ENCODE assay signal across 1 cellular context in genomic region chr1:51675177-51675780, GRCh38.
TF ChIP-seq lines count a peak whose summit lies in the region.

No MANE protein-coding gene starts in this region.

TF ChIP-seq in HEK293, 187 proteins besides CTCF, POLR2A, EP300 and RAD21 (continued from another document and continues in another):
- TF ChIP-seq, protein P1, sequence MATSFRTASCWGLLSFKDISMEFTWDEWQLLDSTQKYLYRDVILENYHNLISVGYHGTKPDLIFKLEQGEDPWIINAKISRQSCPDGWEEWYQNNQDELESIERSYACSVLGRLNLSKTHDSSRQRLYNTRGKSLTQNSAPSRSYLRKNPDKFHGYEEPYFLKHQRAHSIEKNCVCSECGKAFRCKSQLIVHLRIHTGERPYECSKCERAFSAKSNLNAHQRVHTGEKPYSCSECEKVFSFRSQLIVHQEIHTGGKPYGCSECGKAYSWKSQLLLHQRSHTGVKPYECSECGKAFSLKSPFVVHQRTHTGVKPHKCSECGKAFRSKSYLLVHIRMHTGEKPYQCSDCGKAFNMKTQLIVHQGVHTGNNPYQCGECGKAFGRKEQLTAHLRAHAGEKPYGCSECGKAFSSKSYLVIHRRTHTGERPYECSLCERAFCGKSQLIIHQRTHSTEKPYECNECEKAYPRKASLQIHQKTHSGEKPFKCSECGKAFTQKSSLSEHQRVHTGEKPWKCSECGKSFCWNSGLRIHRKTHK (tag by site-specific recombination; IDR thresholded peaks at IDR 0.05) = no peak
- peak; percentile 60 for TF ChIP-seq ZNF510 (tag by site-specific recombination; IDR thresholded peaks at IDR 0.05; ENCODE audit: insufficient replicate concordance)
- TF ChIP-seq MZF1 (tag by site-specific recombination; IDR thresholded peaks at IDR 0.05; ENCODE audit: borderline replicate concordance) = no peak; the same call in 1 of the 2 replicates
- TF ChIP-seq SCRT2 (tag by site-specific recombination; IDR thresholded peaks at IDR 0.05) = no peak
- TF ChIP-seq ZBTB17 (tag by site-specific recombination; IDR thresholded peaks at IDR 0.05) = no peak
- TF ChIP-seq ZNF146 (tag by site-specific recombination; IDR thresholded peaks at IDR 0.05) = no peak
- TF ChIP-seq ZNF10 (tag by site-specific recombination; IDR thresholded peaks at IDR 0.05) = no peak
- TF ChIP-seq REPIN1 (tag by site-specific recombination; IDR thresholded peaks at IDR 0.05; ENCODE audit: low read depth) = no peak
- no peak for TF ChIP-seq ZNF626 (tag by site-specific recombination; IDR thresholded peaks at IDR 0.05)
- no peak for TF ChIP-seq MYNN (tag by site-specific recombination; IDR thresholded peaks at IDR 0.05; ENCODE audit: borderline replicate concordance)
- TF ChIP-seq, protein P2, sequence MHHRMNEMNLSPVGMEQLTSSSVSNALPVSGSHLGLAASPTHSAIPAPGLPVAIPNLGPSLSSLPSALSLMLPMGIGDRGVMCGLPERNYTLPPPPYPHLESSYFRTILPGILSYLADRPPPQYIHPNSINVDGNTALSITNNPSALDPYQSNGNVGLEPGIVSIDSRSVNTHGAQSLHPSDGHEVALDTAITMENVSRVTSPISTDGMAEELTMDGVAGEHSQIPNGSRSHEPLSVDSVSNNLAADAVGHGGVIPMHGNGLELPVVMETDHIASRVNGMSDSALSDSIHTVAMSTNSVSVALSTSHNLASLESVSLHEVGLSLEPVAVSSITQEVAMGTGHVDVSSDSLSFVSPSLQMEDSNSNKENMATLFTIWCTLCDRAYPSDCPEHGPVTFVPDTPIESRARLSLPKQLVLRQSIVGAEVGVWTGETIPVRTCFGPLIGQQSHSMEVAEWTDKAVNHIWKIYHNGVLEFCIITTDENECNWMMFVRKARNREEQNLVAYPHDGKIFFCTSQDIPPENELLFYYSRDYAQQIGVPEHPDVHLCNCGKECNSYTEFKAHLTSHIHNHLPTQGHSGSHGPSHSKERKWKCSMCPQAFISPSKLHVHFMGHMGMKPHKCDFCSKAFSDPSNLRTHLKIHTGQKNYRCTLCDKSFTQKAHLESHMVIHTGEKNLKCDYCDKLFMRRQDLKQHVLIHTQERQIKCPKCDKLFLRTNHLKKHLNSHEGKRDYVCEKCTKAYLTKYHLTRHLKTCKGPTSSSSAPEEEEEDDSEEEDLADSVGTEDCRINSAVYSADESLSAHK (tag by site-specific recombination; IDR thresholded peaks at IDR 0.05) = no peak
- TF ChIP-seq ZBTB1 (tag by site-specific recombination; IDR thresholded peaks at IDR 0.05) = 0 out of 2 replicates have a peak, but pooled peaks have one; percentile 39
- no peak for TF ChIP-seq ZNF211 (tag by site-specific recombination; IDR thresholded peaks at IDR 0.05; ENCODE audit: low read depth)
- TF ChIP-seq ZFP37 (tag by site-specific recombination; IDR thresholded peaks at IDR 0.05) = no peak
- 0 out of 2 replicates have a peak, but pooled peaks have one; percentile 63 for TF ChIP-seq ZNF791 (tag by site-specific recombination; IDR thresholded peaks at IDR 0.05)
- no peak for TF ChIP-seq FEZF1 (tag by site-specific recombination; IDR thresholded peaks at IDR 0.05)
- TF ChIP-seq ZNF513 (tag by site-specific recombination; IDR thresholded peaks at IDR 0.05) = no peak
- no peak for TF ChIP-seq ZNF488 (tag by site-specific recombination; IDR thresholded peaks at IDR 0.05)
- TF ChIP-seq, protein P3, sequence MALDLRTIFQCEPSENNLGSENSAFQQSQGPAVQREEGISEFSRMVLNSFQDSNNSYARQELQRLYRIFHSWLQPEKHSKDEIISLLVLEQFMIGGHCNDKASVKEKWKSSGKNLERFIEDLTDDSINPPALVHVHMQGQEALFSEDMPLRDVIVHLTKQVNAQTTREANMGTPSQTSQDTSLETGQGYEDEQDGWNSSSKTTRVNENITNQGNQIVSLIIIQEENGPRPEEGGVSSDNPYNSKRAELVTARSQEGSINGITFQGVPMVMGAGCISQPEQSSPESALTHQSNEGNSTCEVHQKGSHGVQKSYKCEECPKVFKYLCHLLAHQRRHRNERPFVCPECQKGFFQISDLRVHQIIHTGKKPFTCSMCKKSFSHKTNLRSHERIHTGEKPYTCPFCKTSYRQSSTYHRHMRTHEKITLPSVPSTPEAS (tag by site-specific recombination; IDR thresholded peaks at IDR 0.05) = no peak
- TF ChIP-seq ZNF433 (tag by site-specific recombination; IDR thresholded peaks at IDR 0.05; ENCODE audit: low read depth) = no peak
- TF ChIP-seq ZNF426 (tag by site-specific recombination; IDR thresholded peaks at IDR 0.05) = peak; percentile 68
- TF ChIP-seq BCL11A (tag by site-specific recombination; IDR thresholded peaks at IDR 0.05; ENCODE audit: low read depth) = no peak
- TF ChIP-seq ZNF792 (tag by site-specific recombination; IDR thresholded peaks at IDR 0.05) = no peak
- TF ChIP-seq HOXC10 (CRISPR knock-in tag; IDR thresholded peaks at IDR 0.05) = no peak
- no peak for TF ChIP-seq ZNF677 (tag by site-specific recombination; IDR thresholded peaks at IDR 0.05)
- TF ChIP-seq GLI4 (tag by site-specific recombination; IDR thresholded peaks at IDR 0.05) = no peak
- TF ChIP-seq BCL11B (tag by site-specific recombination; IDR thresholded peaks at IDR 0.05; ENCODE audit: low read depth) = no peak
- no peak for TF ChIP-seq KLF16 (tag by site-specific recombination; IDR thresholded peaks at IDR 0.05)
- no peak for TF ChIP-seq ZNF600 (tag by site-specific recombination; IDR thresholded peaks at IDR 0.05)
- no peak for TF ChIP-seq ZBTB7A (tag by site-specific recombination; IDR thresholded peaks at IDR 0.05; ENCODE audit: low read depth)
- peak; percentile 51 for TF ChIP-seq ZBTB8A (tag by site-specific recombination; IDR thresholded peaks at IDR 0.05)
- TF ChIP-seq ZNF529 (tag by site-specific recombination; IDR thresholded peaks at IDR 0.05; ENCODE audit: insufficient replicate concordance) = no peak
- TF ChIP-seq ZNF621 (tag by site-specific recombination; IDR thresholded peaks at IDR 0.05) = no peak
- TF ChIP-seq ZNF140 (tag by site-specific recombination; IDR thresholded peaks at IDR 0.05) = peak; percentile 30; the same call in 1 of the 2 replicates
- TF ChIP-seq ZFP3 (tag by site-specific recombination; IDR thresholded peaks at IDR 0.05; ENCODE audit: low read depth) = no peak
- no peak for TF ChIP-seq ZNF184 (tag by site-specific recombination; IDR thresholded peaks at IDR 0.05)
- no peak for TF ChIP-seq ZNF2 (tag by site-specific recombination; IDR thresholded peaks at IDR 0.05)
- TF ChIP-seq ZNF571 (tag by site-specific recombination; IDR thresholded peaks at IDR 0.05) = no peak
- TF ChIP-seq ZNF530 (tag by site-specific recombination; IDR thresholded peaks at IDR 0.05; ENCODE audit: low read depth) = no peak
- TF ChIP-seq, protein P4, sequence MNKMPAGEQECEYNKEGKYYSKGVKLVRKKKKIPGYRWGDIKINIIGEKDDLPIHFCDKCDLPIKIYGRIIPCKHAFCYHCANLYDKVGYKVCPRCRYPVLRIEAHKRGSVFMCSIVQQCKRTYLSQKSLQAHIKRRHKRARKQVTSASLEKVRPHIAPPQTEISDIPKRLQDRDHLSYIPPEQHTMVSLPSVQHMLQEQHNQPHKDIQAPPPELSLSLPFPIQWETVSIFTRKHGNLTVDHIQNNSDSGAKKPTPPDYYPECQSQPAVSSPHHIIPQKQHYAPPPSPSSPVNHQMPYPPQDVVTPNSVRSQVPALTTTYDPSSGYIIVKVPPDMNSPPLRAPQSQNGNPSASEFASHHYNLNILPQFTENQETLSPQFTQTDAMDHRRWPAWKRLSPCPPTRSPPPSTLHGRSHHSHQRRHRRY (tag by site-specific recombination; IDR thresholded peaks at IDR 0.05) = no peak
- no peak for TF ChIP-seq ZNF610 (tag by site-specific recombination; IDR thresholded peaks at IDR 0.05; ENCODE audit: borderline replicate concordance)
- TF ChIP-seq ZNF335 (tag by site-specific recombination; conservative IDR thresholded peaks at IDR 0.05) = no peak
- TF ChIP-seq KLF9 (tag by site-specific recombination; IDR thresholded peaks at IDR 0.05; ENCODE audit: low read depth) = no peak
- TF ChIP-seq ZNF747 (tag by site-specific recombination; IDR thresholded peaks at IDR 0.05) = no peak
- TF ChIP-seq KLF8 (tag by site-specific recombination; IDR thresholded peaks at IDR 0.05) = no peak
- TF ChIP-seq ZNF514 (tag by site-specific recombination; IDR thresholded peaks at IDR 0.05) = 0 out of 2 replicates have a peak, but pooled peaks have one; percentile 49
- TF ChIP-seq KLF17 (tag by site-specific recombination; IDR thresholded peaks at IDR 0.05) = no peak
- peak; percentile 87 for TF ChIP-seq ZNF518A (tag by site-specific recombination; conservative IDR thresholded peaks at IDR 0.05; ENCODE audit: low read depth)
- TF ChIP-seq ZNF350 (tag by site-specific recombination; IDR thresholded peaks at IDR 0.05) = no peak
- TF ChIP-seq, protein P5, sequence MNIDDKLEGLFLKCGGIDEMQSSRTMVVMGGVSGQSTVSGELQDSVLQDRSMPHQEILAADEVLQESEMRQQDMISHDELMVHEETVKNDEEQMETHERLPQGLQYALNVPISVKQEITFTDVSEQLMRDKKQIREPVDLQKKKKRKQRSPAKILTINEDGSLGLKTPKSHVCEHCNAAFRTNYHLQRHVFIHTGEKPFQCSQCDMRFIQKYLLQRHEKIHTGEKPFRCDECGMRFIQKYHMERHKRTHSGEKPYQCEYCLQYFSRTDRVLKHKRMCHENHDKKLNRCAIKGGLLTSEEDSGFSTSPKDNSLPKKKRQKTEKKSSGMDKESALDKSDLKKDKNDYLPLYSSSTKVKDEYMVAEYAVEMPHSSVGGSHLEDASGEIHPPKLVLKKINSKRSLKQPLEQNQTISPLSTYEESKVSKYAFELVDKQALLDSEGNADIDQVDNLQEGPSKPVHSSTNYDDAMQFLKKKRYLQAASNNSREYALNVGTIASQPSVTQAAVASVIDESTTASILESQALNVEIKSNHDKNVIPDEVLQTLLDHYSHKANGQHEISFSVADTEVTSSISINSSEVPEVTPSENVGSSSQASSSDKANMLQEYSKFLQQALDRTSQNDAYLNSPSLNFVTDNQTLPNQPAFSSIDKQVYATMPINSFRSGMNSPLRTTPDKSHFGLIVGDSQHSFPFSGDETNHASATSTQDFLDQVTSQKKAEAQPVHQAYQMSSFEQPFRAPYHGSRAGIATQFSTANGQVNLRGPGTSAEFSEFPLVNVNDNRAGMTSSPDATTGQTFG (tag by site-specific recombination; IDR thresholded peaks at IDR 0.05; ENCODE audit: borderline replicate concordance) = no peak
